ENCODE assay signal across 8 cellular contexts in genomic region chr13:106533101-106533939, GRCh38. TPM values are rescaled to one million over a fixed set of nuclear protein-coding genes. Genes with fewer than 3 reads are reported as not detected.
A peak's percentile ranks its signal among the peaks of the same experiment; 100 is the strongest.
DNase-seq lines count a peak whose midpoint lies in the region; ATAC-seq, FAIRE-seq and TF ChIP-seq lines count a peak whose summit lies in the region.

No MANE protein-coding gene starts in this region.

- no peak overlapping the region for H3K27ac Mint-ChIP-seq in activated naive CD4-positive, alpha-beta T cell treated with anti-CD3 and anti-CD28 coated beads, Interleukin-2, amount 10 ng/mL, durations not matched to agents 7 days and 5 days
- H3K27ac Mint-ChIP-seq in natural killer cell treated with Interleukin-12 subunit alpha and Interleukin-12 subunit beta and Interleukin-15 and Interleukin-18, amount 100 ng/mL, for 72 hours = no peak overlapping the region

- peaks cover 59% of the 10 kb centered on the region for H3K27me3 Mint-ChIP-seq in activated naive CD4-positive, alpha-beta T cell treated with anti-CD3 and anti-CD28 coated beads, Interleukin-2, amount 10 ng/mL, durations not matched to agents 7 days and 5 days
- H3K27me3 Mint-ChIP-seq in natural killer cell treated with Interleukin-12 subunit alpha and Interleukin-12 subunit beta and Interleukin-15 and Interleukin-18, amount 100 ng/mL, for 72 hours = peaks cover 33 to 54% of the 10 kb centered on the region in 2 donors

- peaks cover 18% of the 10 kb centered on the region for H3K4me1 Mint-ChIP-seq in activated naive CD4-positive, alpha-beta T cell treated with anti-CD3 and anti-CD28 coated beads, Interleukin-2, amount 10 ng/mL, durations not matched to agents 7 days and 5 days
- peaks cover 16 to 20% of the 10 kb centered on the region in 2 donors for H3K4me1 Mint-ChIP-seq in natural killer cell treated with Interleukin-12 subunit alpha and Interleukin-12 subunit beta and Interleukin-15 and Interleukin-18, amount 100 ng/mL, for 72 hours (ENCODE audit: low read depth in 2 of 2)

- no peaks in the 10 kb centered on the region for H3K36me3 ChIP-seq in vagina

- no peaks in the 10 kb centered on the region for H3K9me3 Mint-ChIP-seq in activated naive CD4-positive, alpha-beta T cell treated with anti-CD3 and anti-CD28 coated beads, Interleukin-2, amount 10 ng/mL, durations not matched to agents 7 days and 5 days
- no peaks in the 10 kb centered on the region for H3K9me3 Mint-ChIP-seq in natural killer cell treated with Interleukin-12 subunit alpha and Interleukin-12 subunit beta and Interleukin-15 and Interleukin-18, amount 100 ng/mL, for 72 hours

- TF ChIP-seq CTCF in vagina (IDR thresholded peaks at IDR 0.05) = peak in 2 of 3 experiments; percentile 11 to 72

- H3K4me3 Mint-ChIP-seq in activated naive CD4-positive, alpha-beta T cell treated with anti-CD3 and anti-CD28 coated beads, Interleukin-2, amount 10 ng/mL, durations not matched to agents 7 days and 5 days = peak overlapping the region; percentile 51
- H3K4me3 Mint-ChIP-seq in natural killer cell treated with Interleukin-12 subunit alpha and Interleukin-12 subunit beta and Interleukin-15 and Interleukin-18, amount 100 ng/mL, for 72 hours = peak overlapping the region; percentile 48

- no peaks in the 10 kb centered on the region for H3K36me3 Mint-ChIP-seq in activated naive CD4-positive, alpha-beta T cell treated with anti-CD3 and anti-CD28 coated beads, Interleukin-2, amount 10 ng/mL, durations not matched to agents 7 days and 5 days
- H3K36me3 Mint-ChIP-seq in natural killer cell treated with Interleukin-12 subunit alpha and Interleukin-12 subunit beta and Interleukin-15 and Interleukin-18, amount 100 ng/mL, for 72 hours = no peaks in the 10 kb centered on the region

- H3K27ac ChIP-seq in vagina = peak overlapping the region; percentile 95

- no peaks in the 10 kb centered on the region for H3K9me3 ChIP-seq in vagina

- H3K4me3 ChIP-seq in vagina = peak overlapping the region; percentile 74 to 83

- DNase-seq in Ammon's horn (ENCODE audit: low spot score) (peak; percentile 86), NCI-H460 (ENCODE audit: extremely low read depth, low read depth) (peak; percentile 39), frontal cortex (ENCODE audit: low spot score in 2 of 2) (peak; percentile 71 to 78), vagina (ENCODE audit: extremely low spot score in 2 of 2) (no peak)
- peak; percentile 24 for DNase-seq in activated naive CD4-positive, alpha-beta T cell treated with anti-CD3 and anti-CD28 coated beads, Interleukin-2, amount 10 ng/mL, durations not matched to agents 7 days and 5 days
- DNase-seq in natural killer cell treated with Interleukin-12 subunit alpha and Interleukin-12 subunit beta and Interleukin-15 and Interleukin-18, amount 100 ng/mL, for 72 hours (ENCODE audit: low spot score) = no peak

- TF ChIP-seq POLR2A in vagina (IDR thresholded peaks at IDR 0.05) (no peak), GM18505 (IDR thresholded peaks at IDR 0.05; ENCODE audit: borderline replicate concordance, extremely low read depth, insufficient read depth, insufficient read length) (no peak)

- CTCF ChIA-PET in activated naive CD4-positive, alpha-beta T cell treated with anti-CD3 and anti-CD28 coated beads, Interleukin-2, amount 10 ng/mL, durations not matched to agents 7 days and 5 days (lab: Charles Lee) = interaction anchor here (0.9 kb wide), 1 partner anchor 86 kb away, joined by 3 read pairs; no protein-coding TSS in a partner anchor

- no peaks in the 10 kb centered on the region for H3K27me3 ChIP-seq in vagina

- intact Hi-C loops in vagina (cut with DNase I) = loop anchor here (10.0 kb wide), 1 partner anchor 381 kb away; no protein-coding TSS in a partner anchor

- ATAC-seq in GM19463 (IDR thresholded peaks at IDR 0.05; ENCODE audit: unreplicated experiment) = peak; percentile 10
- ATAC-seq in natural killer cell treated with Interleukin-12 subunit alpha and Interleukin-12 subunit beta and Interleukin-15 and Interleukin-18, amount 100 ng/mL, for 72 hours = no peak
- no peak for ATAC-seq in GM18505 (IDR thresholded peaks at IDR 0.05; ENCODE audit: unreplicated experiment)

- FAIRE-seq in frontal cortex (lab: Jason Lieb, UNC) = no peak

- peaks cover 43% of the 10 kb centered on the region for H3K4me1 ChIP-seq in vagina

RNA-seq across cellular contexts. Expression of gene EFNB2, which starts 2.1 kb away (rescaled TPM):
- 2.0 and 2.2 TPM in 2 replicates for total RNA-seq in NCI-H460 (2014; rRNA removed; shearing (Covaris generic))
- 1.2 and 1.3 TPM in 2 replicates for polyA plus RNA-seq in NCI-H460 (2014; cell fraction: nucleus; rRNA removed)
- total RNA-seq in frontal cortex (73.4 TPM), vagina (17.9 TPM)
- under 1 TPM; 0.26 to 0.28 TPM for total RNA-seq in natural killer cell treated with Interleukin-12 subunit alpha and Interleukin-12 subunit beta and Interleukin-15 and Interleukin-18, amount 100 ng/mL, for 72 hours

RNA-seq across cellular contexts. Expression of gene ARGLU1, which starts 34.6 kb away (rescaled TPM):
- total RNA-seq in NCI-H460 (2014; rRNA removed; shearing (Covaris generic)) = 41.6 and 58.2 TPM in 2 replicates
- 203 and 273 TPM in 2 replicates for polyA plus RNA-seq in NCI-H460 (2014; cell fraction: nucleus; rRNA removed)
- 97.4 TPM for total RNA-seq in frontal cortex
- total RNA-seq in natural killer cell treated with Interleukin-12 subunit alpha and Interleukin-12 subunit beta and Interleukin-15 and Interleukin-18, amount 100 ng/mL, for 72 hours = 10 to 100 TPM; 60.7 to 89.1 TPM
- total RNA-seq in vagina = 88.9 TPM

Comparison
In these comparisons a context has a peak if more than half of its experiments do, and no peak if none do; other contexts are left out.
1. DNase-seq: peak in Ammon's horn (single experiment), NCI-H460 (single experiment), activated naive CD4-positive, alpha-beta T cell treated with anti-CD3 and anti-CD28 coated beads, Interleukin-2, amount 10 ng/mL, durations not matched to agents 7 days and 5 days (single experiment) and frontal cortex (2 of 2); none in natural killer cell treated with Interleukin-12 subunit alpha and Interleukin-12 subunit beta and Interleukin-15 and Interleukin-18, amount 100 ng/mL, for 72 hours (single experiment) and vagina (0 of 2).